In the genomic region with DNA sequence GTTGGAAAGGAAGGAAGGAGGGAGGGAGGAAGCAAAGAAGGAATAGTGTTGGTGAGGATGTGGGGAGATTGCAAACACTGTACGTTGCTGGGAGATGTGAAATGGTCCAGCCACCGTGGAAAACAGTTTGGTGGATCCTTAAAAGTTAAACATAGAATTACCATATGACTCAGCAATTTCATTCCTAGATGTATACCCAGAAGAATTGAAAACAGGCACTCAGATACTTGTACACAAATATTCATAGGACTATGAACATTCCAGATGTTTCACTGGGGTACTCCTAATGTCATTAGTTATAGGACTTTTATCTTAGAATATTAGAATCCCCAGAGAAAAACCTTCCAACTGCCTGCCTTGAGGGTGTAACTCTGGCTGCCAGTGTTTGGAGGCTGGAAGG, we compare ENCODE assay signal across 17 cellular contexts.
DNase-seq lines count a peak whose midpoint lies in the region; ATAC-seq, FAIRE-seq and TF ChIP-seq lines count a peak whose summit lies in the region.
"Had no signal": no experiment of that assay in that cellular context is flagged by ENCODE, and none has a peak within 500 bp of the region (broad histone marks: within the 10 kb centered on the region; RNA-seq: fewer than 3 reads in every experiment).

No MANE protein-coding gene starts in this region.

- no peak overlapping the region for H2AFZ ChIP-seq in HepG2 (ENCODE audit: low read length)

- H3K36me3 Mint-ChIP-seq in activated B cell treated with CpG ODN at 0.5 μM for 24 hours (ENCODE audit: low read depth): peaks cover 59% of the 10 kb centered on the region

- no peak for ATAC-seq in HepG2
- no peak for ATAC-seq in right lobe of liver
- ATAC-seq in HG02885 (IDR thresholded peaks at IDR 0.05; ENCODE audit: poor library complexity, unreplicated experiment): peak; percentile 6
- ATAC-seq in activated B cell treated with CpG ODN at 0.5 μM for 24 hours (ENCODE audit: low read depth): no peak

- TF ChIP-seq RAD21 in HepG2 (CRISPR knock-in tag; IDR thresholded peaks at IDR 0.05): no peak

- H3K9me3 ChIP-seq in HepG2 (ENCODE audit: low read length) (no peaks in the 10 kb centered on the region), right lobe of liver (no peaks in the 10 kb centered on the region)
- H3K9me3 ChIP-seq: HAP-1, MG63, Peyer's patch had no signal

- intact Hi-C loops in HepG2 (cut with micrococcal nuclease; ENCODE audit: unreplicated experiment): no loop called here
- intact Hi-C loops in right lobe of liver (cut with DNase I): no loop called here
- intact Hi-C loops in activated B cell treated with CpG ODN at 0.5 μM for 24 hours (cut with micrococcal nuclease): loop anchor here (1.0 kb wide), 1 partner anchor 8 kb away; no protein-coding TSS in a partner anchor
- intact Hi-C loops in posterior vena cava (cut with DNase I): no loop called here

- peak overlapping the region; percentile 71 for H3K27ac Mint-ChIP-seq in activated B cell treated with CpG ODN at 0.5 μM for 24 hours

- no peaks in the 10 kb centered on the region for H3K27me3 Mint-ChIP-seq in activated B cell treated with CpG ODN at 0.5 μM for 24 hours

- peaks cover 18% of the 10 kb centered on the region for H3K4me1 Mint-ChIP-seq in activated B cell treated with CpG ODN at 0.5 μM for 24 hours

- in situ Hi-C loops in HepG2 (cut with HindIII; ENCODE audit: extremely low pct_ligation_motif_present, low pct_unique_long_range_greater_than_20kb): no loop called here

- no TSS peak for BruUV-seq in HepG2 (replicated peaks; lab: Mats Ljungman, UMichigan)

- CTCF ChIA-PET in HepG2 (lab: Yijun Ruan, JAX; ENCODE audit: low intra/inter-chr PET ratio, low total read pairs) (no interaction called here), activated B cell treated with CpG ODN at 0.5 μM for 24 hours (lab: Charles Lee) (interaction anchor here (1.6 kb wide), 1 partner anchor 102 kb away, joined by 3 read pairs; no protein-coding TSS in a partner anchor)

- H3K27me3 ChIP-seq in HepG2 (ENCODE audit: control insufficient read depth in 1 of 2, insufficient read depth in 2 of 2, low read length in 2 of 2) (no peaks in the 10 kb centered on the region), right lobe of liver (no peaks in the 10 kb centered on the region)
- H3K27me3 ChIP-seq: MG63, Peyer's patch had no signal

- no peak overlapping the region for H3K27ac ChIP-seq in HepG2 (ENCODE audit: extremely low read length, insufficient read depth, low read length)
- H3K27ac ChIP-seq in right lobe of liver: no peak overlapping the region
- H3K27ac ChIP-seq: KMS-11, Peyer's patch had no signal

- DNase-seq in HepG2 (ENCODE audit: low spot score): no peak
- DNase-seq in right lobe of liver: no peak
- DNase-seq in activated B cell treated with CpG ODN at 0.5 μM for 24 hours: no peak
- no peak for DNase-seq in T-helper 9 cell
- DNase-seq in activated CD8-positive, alpha-beta memory T cell treated with anti-CD3 and anti-CD28 coated beads for 24 hours: no peak
- DNase-seq in NOMO-1 (lab: John Stamatoyannopoulos, UW; ENCODE audit: unreplicated experiment in 2 of 2): no peak
- DNase-seq in posterior vena cava (ENCODE audit: low spot score): no peak
- DNase-seq: MG63, NCI-H1930, NCI-H2171, NCI-H446 treated with DMSO at 0.1 percent for 48 hours, NCI-H748 treated with DMSO at 0.1 percent for 48 hours, Peyer's patch, Right ventricle myocardium superior had no signal

- H3K4me3 ChIP-seq in HepG2 (replicated peaks in 1 of 3; ENCODE audit: insufficient read depth in 1 of 3, low read depth in 2 of 3, low read length in 3 of 3): no peak overlapping the region
- no peak overlapping the region for H3K4me3 ChIP-seq in right lobe of liver
- H3K4me3 ChIP-seq: HAP-1, MG63, Peyer's patch had no signal

- no peaks in the 10 kb centered on the region for H3K79me2 ChIP-seq in HepG2 (ENCODE audit: insufficient read depth, low read length)

- no peaks in the 10 kb centered on the region for H3K9me3 Mint-ChIP-seq in activated B cell treated with CpG ODN at 0.5 μM for 24 hours

- H3K4me3 Mint-ChIP-seq in activated B cell treated with CpG ODN at 0.5 μM for 24 hours: no peak overlapping the region

- H3K9ac ChIP-seq in HepG2 (ENCODE audit: insufficient read depth, low read depth, low read length): no peak overlapping the region
- H3K9ac ChIP-seq: KMS-11 had no signal

- no peak for TF ChIP-seq CTCF in HepG2 (CRISPR knock-in tag; IDR thresholded peaks at IDR 0.05)
- TF ChIP-seq CTCF in right lobe of liver (IDR thresholded peaks at IDR 0.05): no peak
- no peak for TF ChIP-seq CTCF in activated B cell treated with CpG ODN at 0.5 μM for 24 hours (IDR thresholded peaks at IDR 0.05)

- POLR2A ChIA-PET in HepG2 (lab: Yijun Ruan, JAX): no interaction called here
- POLR2A ChIA-PET in activated B cell treated with CpG ODN at 0.5 μM for 24 hours (lab: Charles Lee): no interaction called here

- 27% methylated on average over 2 of the region's 2 CpGs for WGBS in HepG2 (ENCODE audit: low lambda C conversion rate)
- 38% methylated on average over 2 of the region's 2 CpGs for WGBS in right lobe of liver (ENCODE audit: insufficient coverage, low coverage, low lambda C conversion rate, missing lambda C conversion rate)

- H4K20me1 ChIP-seq in HepG2 (ENCODE audit: insufficient read depth, low read length): no peaks in the 10 kb centered on the region

- H3K36me3 ChIP-seq in HepG2 (replicated peaks in 1 of 2; ENCODE audit: control insufficient read depth in 1 of 2, insufficient read depth in 2 of 2, low read length in 2 of 2) (no peaks in the 10 kb centered on the region), right lobe of liver (no peaks in the 10 kb centered on the region)
- H3K36me3 ChIP-seq: HAP-1, MG63, Peyer's patch had no signal

- H3K4me1 ChIP-seq in HepG2 (ENCODE audit: insufficient read depth, low read length): no peaks in the 10 kb centered on the region
- no peaks in the 10 kb centered on the region for H3K4me1 ChIP-seq in right lobe of liver
- H3K4me1 ChIP-seq: HAP-1, Peyer's patch had no signal

- TF ChIP-seq POLR2A in HepG2 (IDR thresholded peaks at IDR 0.05; ENCODE audit: insufficient read depth in 1 of 2, low read depth in 2 of 2, low read length in 2 of 2) (no peak), right lobe of liver (IDR thresholded peaks at IDR 0.05) (no peak)

- FAIRE-seq in HepG2 (lab: Jason Lieb, UNC): no peak

- no peak for TF ChIP-seq EP300 in HepG2 (IDR thresholded peaks at IDR 0.05; ENCODE audit: low read depth in 2 of 2, low read length in 2 of 2)
- TF ChIP-seq EP300 in HepG2 (CRISPR knock-in tag; IDR thresholded peaks at IDR 0.05; ENCODE audit: borderline replicate concordance): no peak

- no peak overlapping the region for H3K4me2 ChIP-seq in HepG2 (ENCODE audit: low read depth, low read length)
- H3K4me2 ChIP-seq: KMS-11 had no signal

TF ChIP-seq in HepG2, 621 proteins besides CTCF, POLR2A, EP300 and RAD21 (continues in another document):
- TF ChIP-seq ZNF101 (CRISPR knock-in tag; IDR thresholded peaks at IDR 0.05; ENCODE audit: borderline replicate concordance, low read depth) (no peak), ARID3A (IDR thresholded peaks at IDR 0.05; ENCODE audit: low read depth, low read length) (no peak), SUZ12 (IDR thresholded peaks at IDR 0.05; ENCODE audit: low read depth, low read length) (no peak), MAFK (conservative IDR thresholded peaks at IDR 0.05 in 1 of 2, IDR thresholded peaks at IDR 0.05 in 1 of 2; ENCODE audit: low read length in 2 of 2) (peak; percentile 68 to 69), HNRNPUL1 (IDR thresholded peaks at IDR 0.05; ENCODE audit: low read depth, low read length) (no peak), GZF1 (CRISPR knock-in tag; IDR thresholded peaks at IDR 0.05) (no peak), SIN3B (IDR thresholded peaks at IDR 0.05; ENCODE audit: low read length) (no peak), NR1H2 (CRISPR knock-in tag; IDR thresholded peaks at IDR 0.05; ENCODE audit: borderline replicate concordance, low read depth) (no peak), ZNF792 (CRISPR knock-in tag; IDR thresholded peaks at IDR 0.05) (no peak), JARID2 (CRISPR knock-in tag; IDR thresholded peaks at IDR 0.05; ENCODE audit: insufficient replicate concordance) (no peak), KDM3A (CRISPR knock-in tag; IDR thresholded peaks at IDR 0.05; ENCODE audit: low read depth) (no peak), NR3C1 (CRISPR knock-in tag; IDR thresholded peaks at IDR 0.05) (no peak), MAFF (IDR thresholded peaks at IDR 0.05; ENCODE audit: low read depth, low read length) (peak; percentile 57), RELA (CRISPR knock-in tag; IDR thresholded peaks at IDR 0.05) (no peak), NCOA1 (CRISPR knock-in tag; IDR thresholded peaks at IDR 0.05) (no peak), NFE2L2 (IDR thresholded peaks at IDR 0.05; ENCODE audit: low read length) (peak; percentile 84)
- TF ChIP-seq, protein P1, sequence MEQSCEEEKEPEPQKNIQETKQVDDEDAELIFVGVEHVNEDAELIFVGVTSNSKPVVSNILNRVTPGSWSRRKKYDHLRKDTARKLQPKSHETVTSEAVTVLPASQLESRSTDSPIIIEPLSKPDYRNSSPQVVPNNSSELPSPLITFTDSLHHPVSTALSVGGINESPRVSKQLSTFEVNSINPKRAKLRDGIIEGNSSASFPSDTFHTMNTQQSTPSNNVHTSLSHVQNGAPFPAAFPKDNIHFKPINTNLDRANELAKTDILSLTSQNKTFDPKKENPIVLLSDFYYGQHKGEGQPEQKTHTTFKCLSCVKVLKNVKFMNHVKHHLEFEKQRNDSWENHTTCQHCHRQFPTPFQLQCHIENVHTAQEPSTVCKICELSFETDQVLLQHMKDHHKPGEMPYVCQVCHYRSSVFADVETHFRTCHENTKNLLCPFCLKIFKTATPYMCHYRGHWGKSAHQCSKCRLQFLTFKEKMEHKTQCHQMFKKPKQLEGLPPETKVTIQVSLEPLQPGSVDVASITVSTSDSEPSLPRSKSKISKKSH (CRISPR knock-in tag; IDR thresholded peaks at IDR 0.05; ENCODE audit: borderline replicate concordance): no peak
